8 cellular contexts compared by ENCODE assay signal in genomic region chr21:26845066-26845749, GRCh38. TPM values are rescaled to one million over a fixed set of nuclear protein-coding genes. Genes with fewer than 3 reads are reported as not detected.
A peak's percentile ranks its signal among the peaks of the same experiment; 100 is the strongest.
DNase-seq lines count a peak whose midpoint lies in the region; ATAC-seq and TF ChIP-seq lines count a peak whose summit lies in the region.

TSS of gene ADAMTS1 (minus strand) at chr21:26845409. CDS start at chr21:26844954, 455 bp downstream.

- H3K4me3 ChIP-seq in endocrine pancreas (ENCODE audit: control insufficient read depth, insufficient read depth, low read length) (no peak within 1 kb of the TSS), lower leg skin (ENCODE audit: low read depth, poor library complexity, severe bottlenecking) (peak within 1 kb of the TSS; percentile 70)

- CTCF ChIA-PET in HEK293T (lab: Yijun Ruan, JAX) = interaction anchor here (0.7 to 1.5 kb wide), 2 partner anchors 113 to 855 kb away, joined by 3 to 7 read pairs; no protein-coding TSS in a partner anchor

- peak; percentile 56 for ATAC-seq in stimulated activated naive CD8-positive, alpha-beta T cell treated with anti-CD3 and anti-CD28 coated beads, Interleukin-15, amount 100 ng/mL, for 72 hours
- ATAC-seq in GM21528 (IDR thresholded peaks at IDR 0.05; ENCODE audit: low FRiP score, unreplicated experiment) (no peak), GM18498 (IDR thresholded peaks at IDR 0.05; ENCODE audit: unreplicated experiment) (no peak)

- peak within 1 kb of the TSS; percentile 62 to 78 for H3K4me3 Mint-ChIP-seq in stimulated activated naive CD8-positive, alpha-beta T cell treated with anti-CD3 and anti-CD28 coated beads, Interleukin-15, amount 100 ng/mL, for 72 hours

- H3K36me3 ChIP-seq in endocrine pancreas (ENCODE audit: control insufficient read depth, insufficient read depth, low read length) = no peaks in the 10 kb centered on the region

- H3K9me3 ChIP-seq in endocrine pancreas (ENCODE audit: control insufficient read depth, low read length) = peaks cover 2% of the 10 kb centered on the region

- peaks cover 9% of the 10 kb centered on the region for H3K4me1 ChIP-seq in endocrine pancreas (ENCODE audit: control insufficient read depth, insufficient read depth, low read length)

- H3K27ac Mint-ChIP-seq in stimulated activated naive CD8-positive, alpha-beta T cell treated with anti-CD3 and anti-CD28 coated beads, Interleukin-15, amount 100 ng/mL, for 72 hours = no peak within 1 kb of the TSS

- peaks cover 50% of the 10 kb centered on the region for H3K4me1 Mint-ChIP-seq in stimulated activated naive CD8-positive, alpha-beta T cell treated with anti-CD3 and anti-CD28 coated beads, Interleukin-15, amount 100 ng/mL, for 72 hours

- H3K9me3 Mint-ChIP-seq in stimulated activated naive CD8-positive, alpha-beta T cell treated with anti-CD3 and anti-CD28 coated beads, Interleukin-15, amount 100 ng/mL, for 72 hours = no peaks in the 10 kb centered on the region

- no peak for TF ChIP-seq CTCF in lower leg skin (IDR thresholded peaks at IDR 0.05)

- 0% methylated on average over 46 to 51 of the region's 54 CpGs for WGBS in lower leg skin, 2 donors

- peak within 1 kb of the TSS; percentile 40 for H3K9ac ChIP-seq in endocrine pancreas (ENCODE audit: control insufficient read depth, insufficient read depth, low read length)

- peaks cover 84% of the 10 kb centered on the region for H3K27me3 Mint-ChIP-seq in stimulated activated naive CD8-positive, alpha-beta T cell treated with anti-CD3 and anti-CD28 coated beads, Interleukin-15, amount 100 ng/mL, for 72 hours

- DNase-seq in AG08396 (ENCODE audit: low spot score) (peak; percentile 95), HEK293T (ENCODE audit: extremely low spot score) (peak; percentile 85), T1000 (lab: John Stamatoyannopoulos, UW) (peak; percentile 96), lower leg skin (ENCODE audit: low spot score in 2 of 2) (peak; percentile 83 to 98)
- peak; percentile 20 to 24 for DNase-seq in stimulated activated naive CD8-positive, alpha-beta T cell treated with anti-CD3 and anti-CD28 coated beads, Interleukin-15, amount 100 ng/mL, for 72 hours

- peak in 1 of 2 donors; percentile 82 for TF ChIP-seq POLR2A in lower leg skin (IDR thresholded peaks at IDR 0.05)

- POLR2A ChIA-PET in HEK293T (lab: Yijun Ruan, JAX) = interaction anchor here (0.8 to 2.5 kb wide), 20 partner anchors 8 to 122 kb away, joined by 3 to 14 read pairs (median 4); partner anchors contain the start of gene ADAMTS5

- peaks cover 4% of the 10 kb centered on the region for H3K27me3 ChIP-seq in endocrine pancreas (ENCODE audit: control insufficient read depth, insufficient read depth, low read length)

- intact Hi-C loops in lower leg skin (cut with DNase I; ENCODE audit: low total_unique reads) = no loop called here

TF ChIP-seq in HEK293T, 16 proteins besides CTCF, POLR2A, EP300 and RAD21:
- TF ChIP-seq BHLHE40 (IDR thresholded peaks at IDR 0.05; ENCODE audit: borderline replicate concordance) (no peak), FOXK2 (IDR thresholded peaks at IDR 0.05) (no peak), HDGF (IDR thresholded peaks at IDR 0.05; ENCODE audit: borderline replicate concordance) (no peak), PKNOX1 (IDR thresholded peaks at IDR 0.05) (0 out of 2 replicates have a peak, but pooled peaks have one; percentile 41), ARNT (IDR thresholded peaks at IDR 0.05) (no peak), FOXM1 (IDR thresholded peaks at IDR 0.05; ENCODE audit: borderline replicate concordance) (no peak), ELF4 (IDR thresholded peaks at IDR 0.05) (peak; percentile 81), FOXA1 (IDR thresholded peaks at IDR 0.05) (no peak), SUZ12 (IDR thresholded peaks at IDR 0.05) (no peak), L3MBTL2 (conservative IDR thresholded peaks at IDR 0.05) (no peak; the same call in 1 of the 2 replicates)

RNA-seq across cellular contexts. Expression of gene ADAMTS1, which starts in this region (rescaled TPM):
- 10 to 100 TPM; 19.4 to 53.2 (median 24.0) TPM for total RNA-seq in lower leg skin

Comparison
In these comparisons a context has a peak if more than half of its experiments do, and no peak if none do; other contexts are left out.
1. DNase-seq: peak in every context shown above with its lines; median percentile 96 in T1000; 95 in AG08396; 90 in lower leg skin; 85 in HEK293T; 22 in stimulated activated naive CD8-positive, alpha-beta T cell treated with anti-CD3 and anti-CD28 coated beads, Interleukin-15, amount 100 ng/mL, for 72 hours.